ENCODE assay signal across 8 cellular contexts in genomic region chr19:1590641-1591397, GRCh38. TPM values are rescaled to one million over a fixed set of nuclear protein-coding genes. Genes with fewer than 3 reads are reported as not detected.
DNase-seq lines count a peak whose midpoint lies in the region; ATAC-seq and TF ChIP-seq lines count a peak whose summit lies in the region.

No MANE protein-coding gene starts in this region.

- H3K4me3 Mint-ChIP-seq in GM23338 (peak overlapping the region; percentile 89), endodermal cell (peak overlapping the region; percentile 91), osteocyte (ENCODE audit: unreplicated experiment) (peak overlapping the region; percentile 87)

- peaks cover 33% of the 10 kb centered on the region; the same call in 2 of the 3 replicates for H3K36me3 Mint-ChIP-seq in GM23338 (ENCODE audit: low read depth)
- peaks cover 27% of the 10 kb centered on the region for H3K36me3 Mint-ChIP-seq in endodermal cell (ENCODE audit: low read depth)
- H3K36me3 Mint-ChIP-seq in osteocyte (ENCODE audit: unreplicated experiment), result peaks cover 2% of the 10 kb centered on the region

- H3K27ac ChIP-seq in C4-2B, result peak overlapping the region; percentile 98
- peak overlapping the region; percentile 99 for H3K27ac ChIP-seq in GM23338 (ENCODE audit: low read depth)
- H3K27ac ChIP-seq in endodermal cell (ENCODE audit: low read depth, low read length), result peak overlapping the region; percentile 100

- H3K4me1 ChIP-seq in GM23338 (ENCODE audit: insufficient read depth) (peaks cover 11% of the 10 kb centered on the region), endodermal cell (ENCODE audit: control insufficient read depth, insufficient read depth, low read length) (no peaks in the 10 kb centered on the region)

- no peak overlapping the region for H2AFZ ChIP-seq in GM23338

- peaks cover 32% of the 10 kb centered on the region for H3F3A ChIP-seq in GM23338 (replicated peaks; ENCODE audit: low read depth)

- TF ChIP-seq CTCF in C4-2B (conservative IDR thresholded peaks at IDR 0.05), result no peak
- peak; percentile 31 to 46 for TF ChIP-seq CTCF in GM23338 (conservative IDR thresholded peaks at IDR 0.05; ENCODE audit: low read depth in 2 of 2)
- TF ChIP-seq CTCF in endodermal cell (conservative IDR thresholded peaks at IDR 0.05), result peak; percentile 61
- peak; percentile 41 for TF ChIP-seq CTCF in osteocyte (IDR thresholded peaks at IDR 0.05)

- H3K36me3 ChIP-seq in GM23338 (ENCODE audit: insufficient read depth) (no peaks in the 10 kb centered on the region), endodermal cell (ENCODE audit: control insufficient read depth, insufficient read depth, low read length) (peaks cover 14% of the 10 kb centered on the region)

- no peaks in the 10 kb centered on the region for H3K27me3 ChIP-seq in GM23338 (ENCODE audit: insufficient read depth)
- H3K27me3 ChIP-seq in endodermal cell (ENCODE audit: control insufficient read depth, insufficient read depth, low read length, poor library complexity, severe bottlenecking), result no peaks in the 10 kb centered on the region

- H3K9ac ChIP-seq in endodermal cell (ENCODE audit: extremely low read depth, low read length, poor library complexity, severe bottlenecking), result peak overlapping the region; percentile 100

- WGBS in endodermal cell (ENCODE audit: insufficient coverage in 1 of 2, insufficient read length in 1 of 2), 2 experiments, result 39 to 52% methylated on average over 8 to 10 of the region's 10 CpGs

- H3K4me2 ChIP-seq in GM23338, result peak overlapping the region; percentile 98

- DNase-seq in GM23338 (ENCODE audit: low spot score) (peak; percentile 61), endodermal cell (peak; percentile 81), osteocyte (ENCODE audit: extremely low spot score, unreplicated experiment) (no peak), NCI-H187 (lab: John Stamatoyannopoulos, UW) (no peak), cerebellum (ENCODE audit: low spot score) (no peak)
- no peak for DNase-seq in NK-92 treated with Interleukin-12 subunit alpha and Interleukin-12 subunit beta, amount 100 ng/mL, for 24 hours (lab: John Stamatoyannopoulos, UW)

- no peaks in the 10 kb centered on the region for H3K9me3 ChIP-seq in endodermal cell (ENCODE audit: control insufficient read depth, low read length)

- H3K4me1 Mint-ChIP-seq in GM23338 (peaks cover 6% of the 10 kb centered on the region), endodermal cell (peaks cover 9% of the 10 kb centered on the region), osteocyte (ENCODE audit: unreplicated experiment) (peaks cover 29% of the 10 kb centered on the region)

- H3K27me3 Mint-ChIP-seq in GM23338 (ENCODE audit: insufficient read depth, low read depth, poor library complexity), result peaks cover 29% of the 10 kb centered on the region
- H3K27me3 Mint-ChIP-seq in endodermal cell (ENCODE audit: insufficient read depth), result no peaks in the 10 kb centered on the region
- no peaks in the 10 kb centered on the region for H3K27me3 Mint-ChIP-seq in osteocyte (ENCODE audit: unreplicated experiment)

- ATAC-seq in GM23338, result peak; percentile 61
- peak; percentile 55 for ATAC-seq in SK-N-SH treated with all-trans-retinoic acid at 6 μM for 48 hours

- no peaks in the 10 kb centered on the region for H3K9me3 Mint-ChIP-seq in GM23338
- no peaks in the 10 kb centered on the region for H3K9me3 Mint-ChIP-seq in endodermal cell
- no peaks in the 10 kb centered on the region for H3K9me3 Mint-ChIP-seq in osteocyte (ENCODE audit: unreplicated experiment)

- H3K27ac Mint-ChIP-seq in GM23338, result peak overlapping the region; percentile 95
- H3K27ac Mint-ChIP-seq in endodermal cell, result peak overlapping the region; percentile 83
- peak overlapping the region; percentile 83 for H3K27ac Mint-ChIP-seq in osteocyte (ENCODE audit: unreplicated experiment)

- peaks cover 20% of the 10 kb centered on the region for H4K20me1 ChIP-seq in GM23338 (replicated peaks; ENCODE audit: insufficient read depth)

- H3K79me2 ChIP-seq in GM23338 (replicated peaks; ENCODE audit: insufficient read depth), result peaks cover 62% of the 10 kb centered on the region

- H3K4me3 ChIP-seq in GM23338 (peak overlapping the region; percentile 94), endodermal cell (ENCODE audit: low read length) (peak overlapping the region; percentile 96)

- H3K9me2 ChIP-seq in GM23338 (ENCODE audit: insufficient read depth), result no peaks in the 10 kb centered on the region

TF ChIP-seq in GM23338, 12 proteins besides CTCF, POLR2A, EP300 and RAD21:
- TF ChIP-seq ZNF114 (CRISPR knock-in tag; IDR thresholded peaks at IDR 0.05), result no peak
- TF ChIP-seq POLR2AphosphoS5 (IDR thresholded peaks at IDR 0.05; ENCODE audit: low read depth), result peak; percentile 39; the same call in 1 of the 2 replicates
- TF ChIP-seq JUNB (IDR thresholded peaks at IDR 0.05; ENCODE audit: unreplicated experiment), result no peak

TF ChIP-seq in SK-N-SH treated with all-trans-retinoic acid at 6 μM for 48 hours, 23 proteins besides CTCF, POLR2A, EP300 and RAD21:
- TF ChIP-seq ZFP3 (CRISPR knock-in tag; IDR thresholded peaks at IDR 0.05) (no peak), ZNF565 (CRISPR knock-in tag; conservative IDR thresholded peaks at IDR 0.05; ENCODE audit: low read depth) (no peak), PPARA (CRISPR knock-in tag; IDR thresholded peaks at IDR 0.05; ENCODE audit: borderline replicate concordance) (no peak), RARB (CRISPR knock-in tag; IDR thresholded peaks at IDR 0.05) (no peak), TOX (CRISPR knock-in tag; IDR thresholded peaks at IDR 0.05; ENCODE audit: borderline replicate concordance) (no peak), GLIS3 (CRISPR knock-in tag; IDR thresholded peaks at IDR 0.05) (no peak), POU6F1 (CRISPR knock-in tag; IDR thresholded peaks at IDR 0.05; ENCODE audit: borderline replicate concordance, low read depth) (no peak)

RNA-seq across cellular contexts. Expression of gene MBD3, which starts 1.8 kb away (rescaled TPM):
- 103 and 118 TPM in 2 replicates for total RNA-seq in GM23338 (2014; rRNA removed; shearing (Covaris generic))
- polyA plus RNA-seq in GM23338 (2016; fragmentation: Nextera tagmentation; extraction: Ambion mirVana), result 27.6 and 28.5 TPM in 2 replicates
- 100 to 1,000 TPM; 108 TPM for total RNA-seq in endodermal cell
- polyA plus RNA-seq in endodermal cell (2013, experiment 1 of 2), result 61.7 TPM
- 63.0 TPM for polyA plus RNA-seq in endodermal cell (2013, experiment 2 of 2)
- 96.3 and 101 TPM in 2 replicates for total RNA-seq in osteocyte
- 39.5 TPM for total RNA-seq in cerebellum

RNA-seq across cellular contexts. Expression of gene UQCR11, which starts 14.4 kb away (rescaled TPM):
- 35.3 and 46.4 TPM in 2 replicates for total RNA-seq in GM23338 (2014; rRNA removed; shearing (Covaris generic))
- 413 and 414 TPM in 2 replicates for polyA plus RNA-seq in GM23338 (2016; fragmentation: Nextera tagmentation; extraction: Ambion mirVana)
- total RNA-seq in endodermal cell, result 100 to 1,000 TPM; 171 to 195 TPM
- 139 TPM for polyA plus RNA-seq in endodermal cell (2013, experiment 1 of 2)
- polyA plus RNA-seq in endodermal cell (2013, experiment 2 of 2), result 137 TPM
- 203 and 206 TPM in 2 replicates for total RNA-seq in osteocyte
- total RNA-seq in cerebellum, result 34.8 TPM

RNA-seq across cellular contexts. Expression of gene MEX3D, which starts 22.7 kb away (rescaled TPM):
- 78.1 and 94.9 TPM in 2 replicates for total RNA-seq in GM23338 (2014; rRNA removed; shearing (Covaris generic))
- 12.4 and 12.5 TPM in 2 replicates for polyA plus RNA-seq in GM23338 (2016; fragmentation: Nextera tagmentation; extraction: Ambion mirVana)
- total RNA-seq in endodermal cell (100 to 1,000 TPM in 1 of 2 donors, 10 to 100 TPM in 1; 94.1 to 103 TPM), osteocyte (65.5 and 67.5 TPM in 2 replicates), cerebellum (36.5 TPM)
- 50.7 TPM for polyA plus RNA-seq in endodermal cell (2013, experiment 1 of 2)
- 52.4 TPM for polyA plus RNA-seq in endodermal cell (2013, experiment 2 of 2)

Comparison
In these comparisons a context has a peak if more than half of its experiments do, and no peak if none do; other contexts are left out.
1. DNase-seq: peak in GM23338 (single experiment) and endodermal cell (single experiment); none in osteocyte (single experiment), NCI-H187 (0 of 2), NK-92 treated with Interleukin-12 subunit alpha and Interleukin-12 subunit beta, amount 100 ng/mL, for 24 hours (single experiment) and cerebellum (single experiment).
2. Peak in every context shown above with its lines, with median percentiles within 50 percentile points of each other: H3K27ac ChIP-seq, H3K27ac Mint-ChIP-seq and H3K4me3 Mint-ChIP-seq.